8 cellular contexts compared by ENCODE assay signal in the genomic region with DNA sequence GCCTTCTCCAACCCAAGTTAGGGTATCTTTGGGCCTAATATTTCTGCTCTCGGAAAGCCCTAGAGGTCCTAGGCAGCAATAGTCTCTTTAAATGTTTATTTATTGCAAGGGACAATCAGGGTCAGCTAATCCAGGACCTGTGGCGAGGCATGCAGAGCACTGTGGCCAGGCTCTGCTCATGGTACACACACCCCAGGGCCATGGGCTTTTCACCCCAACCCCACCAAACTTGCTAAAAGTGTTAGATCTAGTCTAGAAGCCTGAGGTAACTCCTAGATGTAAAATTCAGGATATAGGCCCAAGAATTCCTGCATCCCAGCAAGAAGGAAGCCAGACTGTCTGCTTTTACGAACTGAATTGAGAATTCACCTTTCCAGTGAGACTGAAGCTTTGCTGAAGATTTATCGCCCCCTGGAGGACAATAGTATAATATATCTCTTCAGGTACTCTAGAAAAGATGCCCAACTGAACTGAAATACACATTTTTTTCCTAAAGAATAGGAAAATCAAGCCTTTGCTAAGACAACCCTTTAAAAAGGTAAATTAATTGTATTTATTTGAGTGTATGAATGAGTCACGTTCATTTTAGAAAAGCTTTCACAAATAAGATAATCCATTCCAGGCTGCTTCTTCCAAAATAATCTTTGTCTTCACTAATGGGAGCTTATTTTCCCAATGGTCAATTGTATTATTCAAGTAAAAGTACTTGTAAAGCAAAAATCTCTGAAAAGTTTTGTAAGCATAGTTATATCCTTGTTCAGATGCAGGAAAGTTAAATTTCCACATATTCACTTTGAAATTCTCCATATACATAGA.
A peak's percentile ranks its signal among the peaks of the same experiment; 100 is the strongest.
DNase-seq lines count a peak whose midpoint lies in the region; ATAC-seq and TF ChIP-seq lines count a peak whose summit lies in the region.
"Had no signal": no experiment of that assay in that cellular context is flagged by ENCODE, and none has a peak within 500 bp of the region (broad histone marks: within the 10 kb centered on the region; RNA-seq: fewer than 3 reads in every experiment).

No MANE protein-coding gene starts in this region.

- H3K9me3 ChIP-seq in psoas muscle, result no peaks in the 10 kb centered on the region

- peak; percentile 48 for TF ChIP-seq CTCF in GM12865 (IDR thresholded peaks at IDR 0.05; ENCODE audit: insufficient read depth, low read depth, low read length, missing control alignments)
- peak; percentile 15 for TF ChIP-seq CTCF in fibroblast of the aortic adventitia (IDR thresholded peaks at IDR 0.05; ENCODE audit: insufficient read depth, low read length)
- peak; percentile 74 for TF ChIP-seq CTCF in psoas muscle (IDR thresholded peaks at IDR 0.05)

- ATAC-seq in GM21515 (IDR thresholded peaks at IDR 0.05; ENCODE audit: unreplicated experiment) (peak; percentile 56), psoas muscle (peak in 2 of 4 donors; percentile 63 to 80)

- no peak overlapping the region for H3K27ac ChIP-seq in psoas muscle
- H3K27ac ChIP-seq: skin epidermis had no signal

- no peaks in the 10 kb centered on the region for H3K4me1 ChIP-seq in psoas muscle

- H3K4me3 ChIP-seq in GM12865 (ENCODE audit: low read depth, low read length) (no peak overlapping the region), fibroblast of the aortic adventitia (ENCODE audit: low read depth, low read length) (no peak overlapping the region), psoas muscle (no peak overlapping the region)
- H3K4me3 ChIP-seq: skin epidermis had no signal

- WGBS in psoas muscle, 3 donors, result 29 to 46% (median 41%) methylated on average over 5 of the region's 5 CpGs

- no peaks in the 10 kb centered on the region for H3K36me3 ChIP-seq in psoas muscle (ENCODE audit: insufficient read depth in 1 of 2, low read depth in 1 of 2)

- intact Hi-C loops in psoas muscle (cut with DNase I), result loop anchor here (5.0 to 10.0 kb wide), 6 partner anchors 188 to 1065 kb away; partner anchors contain the start of gene TOP2B (in 1 of the 2)

- H3K27me3 ChIP-seq in psoas muscle (ENCODE audit: insufficient read depth in 3 of 3, low read length in 2 of 3), result no peaks in the 10 kb centered on the region

- DNase-seq in GM12865 (ENCODE audit: low read depth) (peak; percentile 39), HT1080 (ENCODE audit: low read depth) (peak; percentile 20), RKO (ENCODE audit: low spot score) (peak; percentile 58), fibroblast of the aortic adventitia (ENCODE audit: low read depth) (peak; percentile 6), psoas muscle (no peak)
- no peak for DNase-seq in activated naive CD4-positive, alpha-beta T cell treated with anti-CD3 and anti-CD28 coated beads, Interleukin-2, amount 50 U/mL, for 16 hours

Comparison
In these comparisons a context has a peak if more than half of its experiments do, and no peak if none do; other contexts are left out.
1. DNase-seq: peak in GM12865 (single experiment), HT1080 (single experiment), RKO (single experiment) and fibroblast of the aortic adventitia (single experiment); none in psoas muscle (0 of 2) and activated naive CD4-positive, alpha-beta T cell treated with anti-CD3 and anti-CD28 coated beads, Interleukin-2, amount 50 U/mL, for 16 hours (single experiment).
2. CTCF ChIP-seq: peak in every context shown above with its lines; median percentile 74 in psoas muscle; 48 in GM12865; 15 in fibroblast of the aortic adventitia.